8 cellular contexts compared by ENCODE assay signal in genomic region chrX:12984629-12985303, GRCh38. TPM values are rescaled to one million over a fixed set of nuclear protein-coding genes. Genes with fewer than 3 reads are reported as not detected.
DNase-seq lines count a peak whose midpoint lies in the region; ATAC-seq, FAIRE-seq and TF ChIP-seq lines count a peak whose summit lies in the region.

No MANE protein-coding gene starts in this region.

- peaks cover 0 to 10% (median 2%) of the 10 kb centered on the region in 7 donors for H3K9me3 Mint-ChIP-seq in CD14-positive monocyte

- H3K9ac ChIP-seq in K562 (ENCODE audit: insufficient read depth in 1 of 2, low read depth in 2 of 2, low read length in 2 of 2): no peak overlapping the region

- H3K4me1 ChIP-seq in Panc1 (ENCODE audit: control insufficient read depth, insufficient read depth, low read length): peaks cover 12% of the 10 kb centered on the region
- peaks cover 0 to 35% of the 10 kb centered on the region in 2 experiments; a peak in 2 of 5 replicates for H3K4me1 ChIP-seq in K562 (replicated peaks in 1 of 2; ENCODE audit: control insufficient read depth in 2 of 2, insufficient read depth in 2 of 2, low read length in 2 of 2)

- H4K20me1 ChIP-seq in K562 (replicated peaks; ENCODE audit: control insufficient read depth, insufficient read depth, low read length): no peaks in the 10 kb centered on the region

- DNase-seq in CD14-positive monocyte (ENCODE audit: low spot score) (no peak), Panc1 (ENCODE audit: low read depth, low spot score) (no peak), K562 (ENCODE audit: extremely low read depth in 1 of 4, low spot score in 3 of 4) (peak; percentile 14 to 56 (median 34)), skeletal muscle cell (ENCODE audit: low read depth) (peak; percentile 66), cerebellar nuclear complex (lab: John Stamatoyannopoulos, UW) (no peak)

- peaks cover 0 to 67% (median 1%) of the 10 kb centered on the region in 3 donors for H3K27me3 Mint-ChIP-seq in CD14-positive monocyte (ENCODE audit: low read depth in 3 of 3)

- TF ChIP-seq EP300 in K562 (IDR thresholded peaks at IDR 0.05; ENCODE audit: low read length): peak; percentile 55; the same call in 1 of the 2 replicates

- BruUV-seq in Panc1 (replicated peaks; lab: Mats Ljungman, UMichigan): no TSS peak
- no TSS peak for BruUV-seq in K562 (replicated peaks; lab: Mats Ljungman, UMichigan)

- no peaks in the 10 kb centered on the region for H3K9me1 ChIP-seq in K562 (ENCODE audit: control insufficient read depth, insufficient read depth, low read length)

- peak overlapping the region; percentile 37; the same call in 1 of the 2 replicates for H2AFZ ChIP-seq in K562 (ENCODE audit: low read depth, low read length)

- H3K4me2 ChIP-seq in K562 (ENCODE audit: insufficient read depth, low read length): no peak overlapping the region

- TF ChIP-seq POLR2A in GM19099 (IDR thresholded peaks at IDR 0.05; ENCODE audit: extremely low read depth, insufficient read length, low read depth) (peak; percentile 46), K562 (conservative IDR thresholded peaks at IDR 0.05) (no peak)

- no peak for TF ChIP-seq CTCF in CD14-positive monocyte (IDR thresholded peaks at IDR 0.05)
- TF ChIP-seq CTCF in Panc1 (IDR thresholded peaks at IDR 0.05): no peak
- TF ChIP-seq CTCF in K562 (IDR thresholded peaks at IDR 0.05 in 2 of 3, conservative IDR thresholded peaks at IDR 0.05 in 1 of 3; ENCODE audit: insufficient read depth in 2 of 3, low read depth in 1 of 3, low read length in 3 of 3): no peak

- H3K9me3 ChIP-seq in Panc1 (ENCODE audit: control insufficient read depth, insufficient read depth, low read depth, low read length) (no peaks in the 10 kb centered on the region), K562 (replicated peaks; ENCODE audit: control insufficient read depth, insufficient read depth, low read depth, low read length) (no peaks in the 10 kb centered on the region)

- 0% methylated on average over 5 of the region's 5 CpGs for whole genome bisulfite sequencing in K562 (ENCODE audit: insufficient coverage, low coverage, missing lambda C conversion rate)

- intact Hi-C loops in CD14-positive monocyte (cut with micrococcal nuclease): no loop called here
- intact Hi-C loops in Panc1 (cut with micrococcal nuclease; ENCODE audit: unreplicated experiment): loop anchor here (5.0 to 10.0 kb wide), 2 partner anchors 43 to 110 kb away; no protein-coding TSS in a partner anchor
- intact Hi-C loops in K562 (cut with micrococcal nuclease): no loop called here

- ATAC-seq in HG03196 (IDR thresholded peaks at IDR 0.05; ENCODE audit: unreplicated experiment) (peak; percentile 56), Panc1 (peak; percentile 41), K562 (peak; percentile 63), HG03039 (IDR thresholded peaks at IDR 0.05; ENCODE audit: unreplicated experiment) (no peak)

- in situ Hi-C loops in Panc1 (cut with HindIII; ENCODE audit: low pct_unique_long_range_greater_than_20kb, low sequenced_read_pairs) (no loop called here), K562 (cut with MboI) (no loop called here)

- H3K4me3 ChIP-seq in Panc1 (ENCODE audit: low read depth in 2 of 2, low read length in 2 of 2) (no peak overlapping the region), K562 (no peak overlapping the region), skeletal muscle cell (ENCODE audit: low read depth, low read length) (no peak overlapping the region)

- H3K79me2 ChIP-seq in K562 (ENCODE audit: control insufficient read depth, insufficient read depth, low read length): no peaks in the 10 kb centered on the region

- H3K27me3 ChIP-seq in Panc1 (ENCODE audit: control insufficient read depth, insufficient read depth, low read length) (no peaks in the 10 kb centered on the region), K562 (ENCODE audit: control insufficient read depth in 2 of 2, insufficient read depth in 2 of 2, low read length in 2 of 2) (no peaks in the 10 kb centered on the region)

- H3K27ac ChIP-seq in Panc1 (ENCODE audit: low read length) (peak overlapping the region; percentile 91), K562 (ENCODE audit: extremely low read depth, low read depth, low read length) (0 out of 3 replicates have a peak overlapping the region, but pooled peaks have one; percentile 24)

- peaks cover 0 to 9% of the 10 kb centered on the region in 2 donors for H3K36me3 Mint-ChIP-seq in CD14-positive monocyte

- peak overlapping the region in 5 of 7 donors; percentile 9 to 79 (median 18) for H3K27ac Mint-ChIP-seq in CD14-positive monocyte

- H3K36me3 ChIP-seq in Panc1 (ENCODE audit: control insufficient read depth, insufficient read depth, low read length): no peaks in the 10 kb centered on the region
- no peaks in the 10 kb centered on the region for H3K36me3 ChIP-seq in K562 (ENCODE audit: control insufficient read depth, insufficient read depth, low read length)

- CTCF ChIA-PET in Panc1 (lab: Charles Lee) (no interaction called here), K562 (lab: Yijun Ruan, JAX; ENCODE audit: low intra/inter-chr PET ratio) (no interaction called here)

- no peak for TF ChIP-seq RAD21 in K562 (CRISPR knock-in tag; conservative IDR thresholded peaks at IDR 0.05 in 1 of 2, IDR thresholded peaks at IDR 0.05 in 1 of 2)

- H3K4me3 Mint-ChIP-seq in CD14-positive monocyte: no peak overlapping the region

- POLR2A ChIA-PET in Panc1 (lab: Charles Lee) (no interaction called here), K562 (lab: Yijun Ruan, JAX) (interaction anchor here (0.6 to 3.3 kb wide), 3 partner anchors 8 to 176 kb away, joined by 3 to 21 read pairs (median 3); partner anchors contain the start of gene TMSB4X)

- FAIRE-seq in K562 (lab: Jason Lieb, UNC): peak; percentile 60

- H3K4me1 Mint-ChIP-seq in CD14-positive monocyte: peaks cover 42% of the 10 kb centered on the region

TF ChIP-seq in K562, 482 proteins besides CTCF, POLR2A, EP300 and RAD21 (continues in another document):
- TF ChIP-seq NCOA4 (IDR thresholded peaks at IDR 0.05; ENCODE audit: partially characterized antibody) (no peak), MEIS2 (IDR thresholded peaks at IDR 0.05; ENCODE audit: partially characterized antibody) (peak; percentile 97)

RNA-seq across cellular contexts. Expression of gene TMSB4X, which starts 9.9 kb away (rescaled TPM):
- polyA plus RNA-seq in CD14-positive monocyte (over 10,000 TPM; 27,127 to 31,074 TPM), K562 (2011; rRNA removed) (1,337 and 1,853 TPM in 2 replicates), K562 (2014; fragmentation: Illumina TruSeq; extraction: Trizol) (1,680 and 2,424 TPM in 2 replicates), K562 (2014; fragmentation: Nextera tagmentation; extraction: Ambion mirVana) (1,000 to 10,000 TPM; 1,688 to 2,035 TPM), K562 (2014; rRNA removed) (1,576 and 1,785 TPM in 2 replicates)
- total RNA-seq in Panc1 (2021; ENCODE audit: unreplicated experiment) (2,928 TPM), K562 (2014; rRNA removed) (1,035 and 1,094 TPM in 2 replicates), K562 (2014; rRNA removed; fragmentation: Illumina TruSeq; extraction: Trizol) (1,529 and 1,745 TPM in 2 replicates), K562 (2015; rRNA removed; fragmentation: Illumina TruSeq; extraction: Trizol) (1,145 and 1,178 TPM in 2 replicates), K562 (2021) (1,266 and 1,292 TPM in 2 replicates)
- 5,442 TPM for polyA plus RNA-seq in Panc1 (2012; ENCODE audit: insufficient read length)
- 101 and 112 TPM in 2 replicates for total RNA-seq in K562 (2011; cell fraction: chromatin; rRNA removed; ENCODE audit: low replicate concordance)
- total RNA-seq in K562 (2011; cell fraction: nucleolus; rRNA removed): 168 and 187 TPM in 2 replicates
- 227 and 306 TPM in 2 replicates for total RNA-seq in K562 (2011; cell fraction: nucleoplasm; rRNA removed)
- 358 and 852 TPM in 2 replicates for polyA plus RNA-seq in K562 (2011; cell fraction: cytosol; rRNA removed)
- 404 and 705 TPM in 2 replicates for polyA plus RNA-seq in K562 (2011; cell fraction: nucleus; rRNA removed)
- 2,539 and 2,674 TPM in 2 replicates for polyA plus RNA-seq in K562 (2012)
- 876 and 1,337 TPM in 2 replicates for polyA minus RNA-seq in K562 (2011; rRNA and poly(A)+ RNA removed)
- 265 and 346 TPM in 2 replicates for polyA minus RNA-seq in K562 (2011; cell fraction: cytosol; rRNA and poly(A)+ RNA removed)
- 112 and 295 TPM in 2 replicates for polyA minus RNA-seq in K562 (2011; cell fraction: nucleus; rRNA and poly(A)+ RNA removed)

RNA-seq across cellular contexts. Expression of gene FAM9C, which starts 59.7 kb away (rescaled TPM):
- polyA plus RNA-seq in CD14-positive monocyte (not detected), K562 (2011; rRNA removed) (not detected in 2 replicates), K562 (2014; fragmentation: Illumina TruSeq; extraction: Trizol) (not detected in 2 replicates), K562 (2014; fragmentation: Nextera tagmentation; extraction: Ambion mirVana) (not detected), K562 (2014; rRNA removed) (not detected in 2 replicates)
- total RNA-seq in Panc1 (2021; ENCODE audit: unreplicated experiment) (not detected), K562 (2014; rRNA removed) (not detected in 2 replicates), K562 (2014; rRNA removed; fragmentation: Illumina TruSeq; extraction: Trizol) (not detected in 2 replicates), K562 (2015; rRNA removed; fragmentation: Illumina TruSeq; extraction: Trizol) (not detected in 2 replicates), K562 (2021) (not detected in 2 replicates)
- polyA plus RNA-seq in Panc1 (2012; ENCODE audit: insufficient read length): not detected
- not detected in 2 replicates for total RNA-seq in K562 (2011; cell fraction: chromatin; rRNA removed; ENCODE audit: low replicate concordance)
- total RNA-seq in K562 (2011; cell fraction: nucleolus; rRNA removed): not detected in 2 replicates
- total RNA-seq in K562 (2011; cell fraction: nucleoplasm; rRNA removed): not detected in 2 replicates
- polyA plus RNA-seq in K562 (2011; cell fraction: cytosol; rRNA removed): not detected in 2 replicates
- not detected in 2 replicates for polyA plus RNA-seq in K562 (2011; cell fraction: nucleus; rRNA removed)
- polyA plus RNA-seq in K562 (2012): not detected in 2 replicates
- polyA minus RNA-seq in K562 (2011; rRNA and poly(A)+ RNA removed): not detected in 2 replicates
- polyA minus RNA-seq in K562 (2011; cell fraction: cytosol; rRNA and poly(A)+ RNA removed): not detected in 2 replicates
- polyA minus RNA-seq in K562 (2011; cell fraction: nucleus; rRNA and poly(A)+ RNA removed): not detected in 2 replicates

Comparison
In these comparisons a context has a peak if more than half of its experiments do, and no peak if none do; other contexts are left out.
1. DNase-seq: peak in K562 (4 of 4) and skeletal muscle cell (single experiment); none in CD14-positive monocyte (single experiment), Panc1 (single experiment) and cerebellar nuclear complex (0 of 2).